Comparison of ENCODE assay signal across 9 cellular contexts in the genomic region with DNA sequence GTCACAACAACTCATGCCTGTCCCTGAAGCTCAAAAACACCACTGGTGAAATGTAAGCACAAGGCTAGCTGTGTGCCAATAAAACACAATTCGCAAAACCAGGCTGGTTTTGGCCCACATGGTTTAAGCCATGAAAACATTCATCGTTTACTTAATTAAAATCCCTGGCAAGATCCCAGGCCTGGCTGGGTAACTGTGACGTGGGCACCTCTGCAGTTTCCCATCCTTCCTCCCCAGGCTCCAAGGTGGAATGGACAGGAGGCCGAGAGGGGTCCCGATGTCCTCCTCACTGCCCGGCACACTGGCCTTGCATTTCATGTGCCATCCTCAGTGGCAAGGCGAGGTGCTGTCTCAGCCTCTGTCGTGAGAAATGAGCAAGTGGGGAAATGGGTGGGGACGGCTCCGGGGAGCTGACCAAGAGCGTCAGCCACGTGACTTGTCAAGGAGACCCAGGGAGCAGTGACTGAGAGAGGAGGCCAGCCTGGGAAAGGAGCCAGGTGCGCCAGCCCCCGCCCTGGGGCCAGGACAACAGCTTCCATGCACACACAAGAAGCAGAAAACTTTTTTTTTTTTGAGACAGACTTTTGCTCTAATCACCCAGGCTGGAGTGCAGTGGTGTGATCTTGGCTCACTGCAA.
DNase-seq lines count a peak whose midpoint lies in the region; ATAC-seq and TF ChIP-seq lines count a peak whose summit lies in the region.
"Had no signal": no experiment of that assay in that cellular context is flagged by ENCODE, and none has a peak within 500 bp of the region (broad histone marks: within the 10 kb centered on the region; RNA-seq: fewer than 3 reads in every experiment).

No MANE protein-coding gene starts in this region.

- H3K4me1 ChIP-seq in lower lobe of right lung: peaks cover 17% of the 10 kb centered on the region

- intact Hi-C loops in lower lobe of right lung (cut with DNase I): no loop called here

- H3K27me3 ChIP-seq in lower lobe of right lung (ENCODE audit: low read depth): no peaks in the 10 kb centered on the region

- TF ChIP-seq CTCF in 22Rv1 (IDR thresholded peaks at IDR 0.05): no peak
- no peak for TF ChIP-seq CTCF in lower lobe of right lung (IDR thresholded peaks at IDR 0.05)

- H3K27ac ChIP-seq in 22Rv1 (peak overlapping the region; percentile 12; the same call in 1 of the 2 replicates), lower lobe of right lung (peak overlapping the region; percentile 12)

- H3K36me3 ChIP-seq in lower lobe of right lung: no peaks in the 10 kb centered on the region

- DNase-seq in HK-2 (ENCODE audit: unreplicated experiment) (peak; percentile 22), cerebellar cortex (ENCODE audit: low spot score) (peak; percentile 4), lower lobe of right lung (peak; percentile 85), HPDE6-E6E7 (ENCODE audit: extremely low spot score) (no peak), T-helper 9 cell (no peak), SHP77 treated with DMSO at 0.1 percent for 48 hours (lab: John Stamatoyannopoulos, UW) (no peak), amniotic stem cell (lab: John Stamatoyannopoulos, UW) (no peak)
- DNase-seq: CD4-positive, alpha-beta T cell had no signal

- ATAC-seq in lower lobe of right lung: peak; percentile 83 to 85

- H3K9me3 ChIP-seq in lower lobe of right lung: no peaks in the 10 kb centered on the region

- H3K4me3 ChIP-seq in lower lobe of right lung: no peak overlapping the region

Comparison
In these comparisons a context has a peak if more than half of its experiments do, and no peak if none do; other contexts are left out.
1. DNase-seq: peak in HK-2 (single experiment), cerebellar cortex (single experiment) and lower lobe of right lung (single experiment); none in HPDE6-E6E7 (single experiment), T-helper 9 cell (single experiment), SHP77 treated with DMSO at 0.1 percent for 48 hours (single experiment) and amniotic stem cell (single experiment).